ENCODE assay signal across 10 cellular contexts in genomic region chrX:52501362-52501761, GRCh38. TPM values are rescaled to one million over a fixed set of nuclear protein-coding genes. Genes with fewer than 3 reads are reported as not detected.
"Had no signal": no experiment of that assay in that cellular context is flagged by ENCODE, and none has a peak within 500 bp of the region (broad histone marks: within the 10 kb centered on the region; RNA-seq: fewer than 3 reads in every experiment).

No MANE protein-coding gene starts in this region.

RNA-seq across cellular contexts. Expression of gene XAGE1A, which starts 5.8 kb away (rescaled TPM):
- total RNA-seq: OCI-LY7, PC-3, PC-9, Peyer's patch, Right ventricle myocardium inferior, Right ventricle myocardium superior, SJCRH30, SJSA1, SK-MEL-5, T-cell had no signal

RNA-seq across cellular contexts. Expression of gene XAGE1B, which starts 15.5 kb away (rescaled TPM):
- total RNA-seq: OCI-LY7, PC-3, PC-9, Peyer's patch, Right ventricle myocardium inferior, Right ventricle myocardium superior, SJCRH30, SJSA1, T-cell had no signal
